21 cellular contexts compared by ENCODE assay signal in genomic region chr1:206023682-206024081, GRCh38. TPM values are rescaled to one million over a fixed set of nuclear protein-coding genes. Genes with fewer than 3 reads are reported as not detected.
"Had no signal": no experiment of that assay in that cellular context is flagged by ENCODE, and none has a peak within 500 bp of the region (broad histone marks: within the 10 kb centered on the region; RNA-seq: fewer than 3 reads in every experiment).

CTSE (minus strand) TSS chr1:206023895; CDS start chr1:206023791, 104 bp downstream.

- H3K27me3 ChIP-seq: foreskin keratinocyte, neutrophil, suprapubic skin had no signal

- ATAC-seq: activated T-cell treated with anti-CD3 and anti-CD28 coated beads, Interleukin-2, amount 50 U/mL, for 4 hours; foreskin keratinocyte; naive thymus-derived CD4-positive, alpha-beta T cell; T-cell had no signal

- H3K4me3 Mint-ChIP-seq: activated CD4-positive, alpha-beta memory T cell treated with anti-CD3 and anti-CD28 coated beads for 36 hours; activated T-cell treated with anti-CD3 and anti-CD28 coated beads, Interleukin-2, amount 50 U/mL, for 4 hours; mesothelial cell of epicardium; naive thymus-derived CD4-positive, alpha-beta T cell; T-cell had no signal

- H3K9me3 ChIP-seq: neutrophil, suprapubic skin had no signal

- H3K27ac ChIP-seq: foreskin keratinocyte, neutrophil, SK-N-MC, suprapubic skin had no signal

- H3K4me1 Mint-ChIP-seq: mesothelial cell of epicardium; naive thymus-derived CD4-positive, alpha-beta T cell; T-cell had no signal

- H3K27ac Mint-ChIP-seq: activated CD4-positive, alpha-beta memory T cell treated with anti-CD3 and anti-CD28 coated beads for 36 hours; mesothelial cell of epicardium; naive thymus-derived CD4-positive, alpha-beta T cell; T-cell had no signal

- H3K36me3 Mint-ChIP-seq: activated CD4-positive, alpha-beta memory T cell treated with anti-CD3 and anti-CD28 coated beads for 36 hours; mesothelial cell of epicardium; T-cell had no signal

- H3K9me3 Mint-ChIP-seq: activated CD4-positive, alpha-beta memory T cell treated with anti-CD3 and anti-CD28 coated beads for 36 hours; activated T-cell treated with anti-CD3 and anti-CD28 coated beads, Interleukin-2, amount 50 U/mL, for 4 hours; naive thymus-derived CD4-positive, alpha-beta T cell; T-cell had no signal

- DNase-seq: activated CD4-positive, alpha-beta memory T cell treated with anti-CD3 and anti-CD28 coated beads for 36 hours; activated effector memory CD4-positive, alpha-beta T cell treated with Interleukin-2 at 50 U/mL for 16 hours; activated naive CD4-positive, alpha-beta T cell treated with anti-CD3 and anti-CD28 coated beads, Interleukin-2, amount 50 U/mL, for 16 hours; activated T-cell treated with anti-CD3 and anti-CD28 coated beads, Interleukin-2, amount 50 U/mL, for 4 hours; central memory CD4-positive, alpha-beta T cell; cortex of kidney; effector memory CD4-positive, alpha-beta T cell; foreskin keratinocyte; glutamatergic neuron; naive thymus-derived CD4-positive, alpha-beta T cell; posterior cingulate gyrus; stimulated activated CD4-positive, alpha-beta T cell treated with anti-CD3 and anti-CD28 coated beads, Interleukin-4, amount 100 ng/mL, for 4 hours; stimulated activated CD8-positive, alpha-beta memory T cell treated with anti-CD3 and anti-CD28 coated beads, Interleukin-4, amount 100 ng/mL, for 48 hours; stimulated activated naive CD4-positive, alpha-beta T cell treated with Interleukin-2 at 50 U/mL for 16 hours; T-cell; T-helper 9 cell had no signal

- H3K4me3 ChIP-seq: SK-N-MC, suprapubic skin had no signal

- H3K36me3 ChIP-seq: neutrophil, suprapubic skin had no signal

RNA-seq across cellular contexts. Expression of gene CTSE, which starts in this region (rescaled TPM):
- total RNA-seq: activated CD4-positive, alpha-beta memory T cell treated with anti-CD3 and anti-CD28 coated beads for 36 hours; kidney epithelial cell; mesothelial cell of epicardium; naive thymus-derived CD4-positive, alpha-beta T cell; suprapubic skin had no signal
- polyA plus RNA-seq: naive thymus-derived CD4-positive, alpha-beta T cell had no signal
